ENCODE assay signal across 11 cellular contexts in genomic region chr1:41238311-41239094, GRCh38. TPM values are rescaled to one million over a fixed set of nuclear protein-coding genes. Genes with fewer than 3 reads are reported as not detected.
A peak's percentile ranks its signal among the peaks of the same experiment; 100 is the strongest.
DNase-seq lines count a peak whose midpoint lies in the region; ATAC-seq and TF ChIP-seq lines count a peak whose summit lies in the region.
"Had no signal": no experiment of that assay in that cellular context is flagged by ENCODE, and none has a peak within 500 bp of the region (broad histone marks: within the 10 kb centered on the region; RNA-seq: fewer than 3 reads in every experiment).

No MANE protein-coding gene starts in this region.

- peak; percentile 37 to 43 for ATAC-seq in activated T-cell treated with anti-CD3 and anti-CD28 coated beads, Interleukin-2, amount 50 U/mL, for 72 hours (replicated peaks in 1 of 2)
- ATAC-seq in GM21576 (IDR thresholded peaks at IDR 0.05; ENCODE audit: unreplicated experiment) = no peak

- no peak overlapping the region for H3K4me3 ChIP-seq in parathyroid adenoma (ENCODE audit: low read depth, low read length)

- no peaks in the 10 kb centered on the region for H3K36me3 ChIP-seq in parathyroid adenoma (ENCODE audit: control insufficient read depth, insufficient read depth, low read length)

- peaks cover 0 to 2% of the 10 kb centered on the region in 2 donors for H3K36me3 Mint-ChIP-seq in activated T-cell treated with anti-CD3 and anti-CD28 coated beads, Interleukin-2, amount 50 U/mL, for 72 hours (ENCODE audit: insufficient read depth in 2 of 2)

- H3K9ac ChIP-seq in parathyroid adenoma = no peak overlapping the region

- no peak overlapping the region for H3K27ac Mint-ChIP-seq in activated T-cell treated with anti-CD3 and anti-CD28 coated beads, Interleukin-2, amount 50 U/mL, for 72 hours

- no peak overlapping the region for H3K27ac ChIP-seq in parathyroid adenoma

- no peaks in the 10 kb centered on the region for H3K9me3 ChIP-seq in parathyroid adenoma (ENCODE audit: control insufficient read depth, low read length)

- no peak overlapping the region for H2AFZ ChIP-seq in parathyroid adenoma

- H3K4me2 ChIP-seq in parathyroid adenoma (ENCODE audit: low read length) = peak overlapping the region; percentile 12

- H3K9me3 Mint-ChIP-seq in activated T-cell treated with anti-CD3 and anti-CD28 coated beads, Interleukin-2, amount 50 U/mL, for 72 hours = no peaks in the 10 kb centered on the region

- H3K79me2 ChIP-seq in parathyroid adenoma = peaks cover 4% of the 10 kb centered on the region

- H3K27me3 Mint-ChIP-seq in activated T-cell treated with anti-CD3 and anti-CD28 coated beads, Interleukin-2, amount 50 U/mL, for 72 hours (ENCODE audit: low read depth) = no peaks in the 10 kb centered on the region

- H3K27me3 ChIP-seq in parathyroid adenoma (ENCODE audit: control insufficient read depth, insufficient read depth, low read length) = no peaks in the 10 kb centered on the region

- no peaks in the 10 kb centered on the region for H3K4me1 ChIP-seq in parathyroid adenoma

- DNase-seq in activated T-cell treated with anti-CD3 and anti-CD28 coated beads, Interleukin-2, amount 50 U/mL, for 72 hours = no peak
- no peak for DNase-seq in activated T-cell treated with anti-CD3 and anti-CD28 coated beads for 4 hours
- peak; percentile 94 for DNase-seq in NCI-H2171 treated with DMSO at 0.1 percent for 48 hours (lab: John Stamatoyannopoulos, UW)
- peak; percentile 67 for DNase-seq in amniotic epithelial cell (ENCODE audit: low read depth)
- DNase-seq in NOMO-1 (lab: John Stamatoyannopoulos, UW; ENCODE audit: unreplicated experiment in 2 of 2) = no peak
- no peak for DNase-seq in central memory CD4-positive, alpha-beta T cell
- DNase-seq: GOT3, KBM-7, retina had no signal

- H3K4me1 Mint-ChIP-seq in activated T-cell treated with anti-CD3 and anti-CD28 coated beads, Interleukin-2, amount 50 U/mL, for 72 hours (ENCODE audit: low read depth) = peaks cover 22% of the 10 kb centered on the region

- TF ChIP-seq CTCF in parathyroid adenoma (IDR thresholded peaks at IDR 0.05) = no peak

- H3K4me3 Mint-ChIP-seq in activated T-cell treated with anti-CD3 and anti-CD28 coated beads, Interleukin-2, amount 50 U/mL, for 72 hours = no peak overlapping the region

RNA-seq across cellular contexts. Expression of gene SCMH1, which starts 3.6 kb away (rescaled TPM):
- total RNA-seq in activated T-cell treated with anti-CD3 and anti-CD28 coated beads, Interleukin-2, amount 50 U/mL, for 72 hours = 10 to 100 TPM; 28.5 to 28.8 TPM

Comparison
In these comparisons a context has a peak if more than half of its experiments do, and no peak if none do; other contexts are left out.
1. DNase-seq: peak in NCI-H2171 treated with DMSO at 0.1 percent for 48 hours (single experiment) and amniotic epithelial cell (single experiment); none in activated T-cell treated with anti-CD3 and anti-CD28 coated beads, Interleukin-2, amount 50 U/mL, for 72 hours (0 of 2), activated T-cell treated with anti-CD3 and anti-CD28 coated beads for 4 hours (single experiment), NOMO-1 (0 of 2) and central memory CD4-positive, alpha-beta T cell (single experiment).